In the genomic region with DNA sequence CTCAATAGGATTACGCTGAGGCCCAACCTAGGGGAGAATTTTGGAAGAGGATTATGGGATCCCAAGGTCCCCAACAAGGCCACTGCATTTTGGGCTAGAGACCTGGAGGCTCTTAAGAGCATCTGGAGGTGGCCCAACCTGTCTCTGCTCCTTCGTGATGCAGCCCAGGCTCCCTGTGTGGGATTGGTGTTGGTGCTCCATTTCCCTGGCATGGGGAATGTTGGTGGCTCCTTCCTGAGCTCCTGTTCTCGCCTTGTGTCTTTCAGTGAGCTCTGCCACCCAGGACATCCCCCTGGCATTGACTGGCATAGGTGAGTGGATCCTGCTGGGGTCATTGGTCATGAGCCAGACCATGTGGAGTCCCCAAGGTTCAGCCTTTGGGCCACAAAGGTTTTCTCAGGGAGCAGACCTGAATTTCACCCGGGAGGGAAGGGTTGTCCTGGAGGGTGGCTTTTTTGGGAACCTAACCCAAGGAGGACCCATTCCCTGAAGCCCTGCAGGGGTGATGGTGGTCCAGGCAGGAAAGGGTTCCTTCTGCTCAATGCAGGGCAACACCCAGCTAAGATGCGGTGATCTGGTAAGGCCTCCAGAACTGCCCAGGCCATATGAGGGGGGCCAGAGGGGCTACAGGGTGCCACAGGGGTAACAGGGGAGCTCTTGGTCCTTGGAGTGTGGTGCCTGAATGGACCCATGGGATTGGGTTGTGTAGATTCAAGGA, we compare ENCODE assay signal across 17 cellular contexts.
"Had no signal": no experiment of that assay in that cellular context is flagged by ENCODE, and none has a peak within 500 bp of the region (broad histone marks: within the 10 kb centered on the region; RNA-seq: fewer than 3 reads in every experiment).

No MANE protein-coding gene starts in this region.

- H3K36me3 Mint-ChIP-seq: naive B cell; stimulated activated effector memory CD8-positive, alpha-beta T cell treated with anti-CD3 and anti-CD28 coated beads, Interleukin-12 subunit alpha, Interleukin-12 subunit beta, amount 100 ng/mL, for 72 hours had no signal

- DNase-seq: effector memory CD4-positive, alpha-beta T cell; hypothalamus; mesendoderm; naive B cell; stimulated activated CD4-positive, alpha-beta T cell treated with anti-CD3 and anti-CD28 coated beads, Interleukin-4, amount 100 ng/mL, for 1 hour; stimulated activated CD8-positive, alpha-beta memory T cell treated with anti-CD3 and anti-CD28 coated beads, Interleukin-4, amount 100 ng/mL, for 48 hours; stimulated activated naive CD8-positive, alpha-beta T cell treated with anti-CD3 and anti-CD28 coated beads, Interleukin-15, Interleukin-2, amounts not matched to agents 100 U/mL and 50 U/mL, for 24 hours; upper lobe of left lung had no signal

- H3K4me3 Mint-ChIP-seq: central memory CD8-positive, alpha-beta T cell; naive B cell; stimulated activated effector memory CD8-positive, alpha-beta T cell treated with anti-CD3 and anti-CD28 coated beads, Interleukin-12 subunit alpha, Interleukin-12 subunit beta, amount 100 ng/mL, for 72 hours had no signal

- H3K9me3 ChIP-seq: neutrophil had no signal

- H3K27me3 Mint-ChIP-seq: central memory CD8-positive, alpha-beta T cell; naive B cell had no signal

- H3K27ac Mint-ChIP-seq: naive B cell; stimulated activated effector memory CD8-positive, alpha-beta T cell treated with anti-CD3 and anti-CD28 coated beads, Interleukin-12 subunit alpha, Interleukin-12 subunit beta, amount 100 ng/mL, for 72 hours had no signal

- H3K4me3 ChIP-seq: heart left ventricle, left lung, smooth muscle cell, tibial artery, upper lobe of left lung had no signal

- H3K27ac ChIP-seq: heart left ventricle, left lung, neutrophil, tibial artery, upper lobe of left lung had no signal

- H3K4me1 ChIP-seq: heart left ventricle, left lung, tibial artery, upper lobe of left lung had no signal

- H3K4me1 Mint-ChIP-seq: central memory CD8-positive, alpha-beta T cell; naive B cell; stimulated activated effector memory CD8-positive, alpha-beta T cell treated with anti-CD3 and anti-CD28 coated beads, Interleukin-12 subunit alpha, Interleukin-12 subunit beta, amount 100 ng/mL, for 72 hours had no signal

- H3K27me3 ChIP-seq: heart left ventricle, left lung, neutrophil, tibial artery, upper lobe of left lung had no signal

- H3K36me3 ChIP-seq: heart left ventricle, left lung, neutrophil, tibial artery, upper lobe of left lung had no signal

- ATAC-seq: esophagus mucosa; heart left ventricle; left lung; right cardiac atrium; stimulated activated effector memory CD8-positive, alpha-beta T cell treated with anti-CD3 and anti-CD28 coated beads, Interleukin-12 subunit alpha, Interleukin-12 subunit beta, amount 100 ng/mL, for 72 hours; stimulated activated naive CD8-positive, alpha-beta T cell treated with anti-CD3 and anti-CD28 coated beads, Interleukin-15, Interleukin-2, amounts not matched to agents 100 U/mL and 50 U/mL, for 24 hours had no signal
